Comparison of ENCODE assay signal across 16 cellular contexts in genomic region chr17:56851008-56851407, GRCh38. TPM values are rescaled to one million over a fixed set of nuclear protein-coding genes. Genes with fewer than 3 reads are reported as not detected.
DNase-seq lines count a peak whose midpoint lies in the region; ATAC-seq, FAIRE-seq and TF ChIP-seq lines count a peak whose summit lies in the region.
"Had no signal": no experiment of that assay in that cellular context is flagged by ENCODE, and none has a peak within 500 bp of the region (broad histone marks: within the 10 kb centered on the region; RNA-seq: fewer than 3 reads in every experiment).

No MANE protein-coding gene starts in this region.

- DNase-seq in left ventricle myocardium inferior (no peak), left ventricle myocardium superior (no peak), H54 (ENCODE audit: insufficient read length, low spot score) (no peak), MV-4-11 (lab: John Stamatoyannopoulos, UW) (peak; percentile 13), NCI-H748 (lab: John Stamatoyannopoulos, UW; ENCODE audit: unreplicated experiment) (no peak), GM13976 (ENCODE audit: low spot score) (no peak), hippocampal formation (lab: John Stamatoyannopoulos, UW) (no peak)
- DNase-seq: BE2C; CD8-positive, alpha-beta memory T cell; GM23248; Kasumi-1; NCI-H1436; NCI-H2029 treated with DMSO at 0.1 percent for 48 hours; NCI-H524; PC-9 had no signal

- in situ Hi-C loops in GM13976 (cut with MboI; ENCODE audit: low sequenced_read_pairs, unreplicated experiment) = no loop called here

- ATAC-seq in left ventricle myocardium superior = no peak

- FAIRE-seq in H54 (lab: Jason Lieb, UNC) = peak; percentile 70
- FAIRE-seq: GM19239 had no signal

- no peak overlapping the region for H3K4me3 ChIP-seq in left ventricle myocardium inferior
- H3K4me3 ChIP-seq: GM23248, PC-9 had no signal

- intact Hi-C loops in left ventricle myocardium inferior (cut with micrococcal nuclease) (no loop called here), left ventricle myocardium superior (cut with micrococcal nuclease) (no loop called here)

- H3K9me3 ChIP-seq in left ventricle myocardium inferior (replicated peaks) = no peaks in the 10 kb centered on the region
- H3K9me3 ChIP-seq: BE2C had no signal

- H3K36me3 ChIP-seq in left ventricle myocardium inferior = peaks cover 25% of the 10 kb centered on the region
- H3K36me3 ChIP-seq: BE2C had no signal

- H3K4me1 ChIP-seq in left ventricle myocardium inferior = peaks cover 11% of the 10 kb centered on the region
- H3K4me1 ChIP-seq: BE2C had no signal

- TF ChIP-seq CTCF in left ventricle myocardium inferior (IDR thresholded peaks at IDR 0.05; ENCODE audit: borderline replicate concordance) (no peak), GM13976 (IDR thresholded peaks at IDR 0.05; ENCODE audit: borderline replicate concordance, control extremely low read depth, extremely low read depth, insufficient read depth, missing control alignments) (no peak)

- peak overlapping the region; percentile 55 for H3K27ac ChIP-seq in left ventricle myocardium inferior (replicated peaks)
- H3K27ac ChIP-seq: GM23248, PC-9 had no signal

- TF ChIP-seq POLR2A in H54 (IDR thresholded peaks at IDR 0.05; ENCODE audit: low read depth, low read length) = no peak

- H3K27me3 ChIP-seq in left ventricle myocardium inferior (ENCODE audit: low read depth) = no peaks in the 10 kb centered on the region

RNA-seq across cellular contexts. Expression of gene DGKE, which starts 17.1 kb away (rescaled TPM):
- total RNA-seq in left ventricle myocardium inferior (4.2 TPM), left ventricle myocardium superior (3.6 TPM)

RNA-seq across cellular contexts. Expression of gene C17orf67, which starts 17.3 kb away (rescaled TPM):
- 1.1 TPM for total RNA-seq in left ventricle myocardium inferior
- 1.1 TPM for total RNA-seq in left ventricle myocardium superior
